Comparison of ENCODE assay signal across 1 cellular context in the genomic region with DNA sequence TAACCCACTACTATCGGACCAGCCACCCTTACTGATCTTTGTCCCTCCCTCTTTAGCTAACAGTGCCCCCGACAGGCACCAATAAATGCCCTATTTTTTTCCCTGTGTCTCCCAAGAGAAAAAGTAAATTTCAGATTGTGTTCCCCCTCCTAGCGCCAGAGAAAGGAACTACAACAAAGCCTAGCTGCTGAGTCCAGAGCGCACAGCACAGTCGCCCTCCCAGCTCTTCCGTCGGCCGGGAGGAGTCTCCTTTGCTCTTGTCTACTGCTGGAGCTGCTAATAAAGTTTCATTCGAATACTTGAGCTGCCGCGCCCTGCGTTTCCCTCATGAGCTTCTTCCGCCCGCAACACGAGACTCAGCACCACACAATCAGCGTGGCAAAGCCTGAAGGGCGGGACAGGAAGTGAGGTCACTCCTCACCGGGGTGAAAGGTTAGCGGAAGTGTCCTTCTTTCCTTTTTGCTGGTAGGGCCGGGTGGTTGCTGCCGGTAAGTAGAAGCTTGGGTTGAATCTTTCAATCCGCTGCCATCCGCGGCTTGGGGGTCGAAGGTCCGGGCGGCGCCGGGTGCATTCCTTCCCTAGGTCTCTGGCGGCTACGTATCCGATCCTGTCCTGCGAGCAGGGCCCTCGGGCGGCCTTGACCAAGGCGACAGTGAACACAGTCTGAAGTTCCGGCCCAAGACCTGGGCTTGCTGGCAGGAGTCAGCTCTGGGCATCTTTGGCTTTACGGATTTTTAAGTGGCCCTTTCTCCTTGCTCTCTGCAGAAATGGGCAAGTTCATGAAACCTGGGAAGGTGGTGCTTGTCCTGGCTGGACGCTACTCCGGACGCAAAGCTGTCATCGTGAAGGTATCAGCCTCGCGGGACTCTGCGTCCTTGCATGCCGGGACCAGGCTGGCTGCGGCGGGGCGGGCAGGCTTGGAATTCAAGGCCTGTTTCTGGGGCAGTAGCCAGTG.
TF ChIP-seq lines count a peak whose summit lies in the region.

A gene (plus strand): TSS at position 436 of the 955 bp plus-strand sequence. CDS start 332 bp downstream, at position 768.

TF ChIP-seq in HepG2, 621 proteins besides CTCF, POLR2A, EP300 and RAD21 (continued from another document and continues in another):
- TF ChIP-seq, protein P1, sequence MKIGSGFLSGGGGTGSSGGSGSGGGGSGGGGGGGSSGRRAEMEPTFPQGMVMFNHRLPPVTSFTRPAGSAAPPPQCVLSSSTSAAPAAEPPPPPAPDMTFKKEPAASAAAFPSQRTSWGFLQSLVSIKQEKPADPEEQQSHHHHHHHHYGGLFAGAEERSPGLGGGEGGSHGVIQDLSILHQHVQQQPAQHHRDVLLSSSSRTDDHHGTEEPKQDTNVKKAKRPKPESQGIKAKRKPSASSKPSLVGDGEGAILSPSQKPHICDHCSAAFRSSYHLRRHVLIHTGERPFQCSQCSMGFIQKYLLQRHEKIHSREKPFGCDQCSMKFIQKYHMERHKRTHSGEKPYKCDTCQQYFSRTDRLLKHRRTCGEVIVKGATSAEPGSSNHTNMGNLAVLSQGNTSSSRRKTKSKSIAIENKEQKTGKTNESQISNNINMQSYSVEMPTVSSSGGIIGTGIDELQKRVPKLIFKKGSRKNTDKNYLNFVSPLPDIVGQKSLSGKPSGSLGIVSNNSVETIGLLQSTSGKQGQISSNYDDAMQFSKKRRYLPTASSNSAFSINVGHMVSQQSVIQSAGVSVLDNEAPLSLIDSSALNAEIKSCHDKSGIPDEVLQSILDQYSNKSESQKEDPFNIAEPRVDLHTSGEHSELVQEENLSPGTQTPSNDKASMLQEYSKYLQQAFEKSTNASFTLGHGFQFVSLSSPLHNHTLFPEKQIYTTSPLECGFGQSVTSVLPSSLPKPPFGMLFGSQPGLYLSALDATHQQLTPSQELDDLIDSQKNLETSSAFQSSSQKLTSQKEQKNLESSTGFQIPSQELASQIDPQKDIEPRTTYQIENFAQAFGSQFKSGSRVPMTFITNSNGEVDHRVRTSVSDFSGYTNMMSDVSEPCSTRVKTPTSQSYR (CRISPR knock-in tag; IDR thresholded peaks at IDR 0.05; ENCODE audit: borderline replicate concordance) = no peak
- TF ChIP-seq ZNF138 (CRISPR knock-in tag; IDR thresholded peaks at IDR 0.05; ENCODE audit: low read depth) (peak; percentile 98), YEATS2 (CRISPR knock-in tag; IDR thresholded peaks at IDR 0.05; ENCODE audit: borderline replicate concordance) (peak; percentile 100), RBM22 (optimal IDR thresholded peaks at IDR 0.05; ENCODE audit: low read length) (no peak), STAT5B (CRISPR knock-in tag; IDR thresholded peaks at IDR 0.05) (no peak; the same call in 1 of the 2 replicates), ZNF207 (IDR thresholded peaks at IDR 0.05; ENCODE audit: borderline replicate concordance) (no peak), ZNF577 (CRISPR knock-in tag; IDR thresholded peaks at IDR 0.05; ENCODE audit: borderline replicate concordance, low read depth) (no peak), CHCHD3 (CRISPR knock-in tag; IDR thresholded peaks at IDR 0.05) (0 out of 2 replicates have a peak, but pooled peaks have one; percentile 60), ZNF350 (CRISPR knock-in tag; IDR thresholded peaks at IDR 0.05; ENCODE audit: borderline replicate concordance, low read depth) (peak; percentile 100), NFRKB (IDR thresholded peaks at IDR 0.05) (no peak), ZNF709 (CRISPR knock-in tag; IDR thresholded peaks at IDR 0.05) (peak; percentile 94), ZNF30 (CRISPR knock-in tag; IDR thresholded peaks at IDR 0.05) (peak; percentile 96), GFI1 (CRISPR knock-in tag; IDR thresholded peaks at IDR 0.05; ENCODE audit: borderline replicate concordance) (peak; percentile 85), RARG (CRISPR knock-in tag; IDR thresholded peaks at IDR 0.05; ENCODE audit: low read depth) (peak; percentile 95; the same call in 1 of the 2 replicates), ARNT (IDR thresholded peaks at IDR 0.05) (no peak), TCF7 (IDR thresholded peaks at IDR 0.05; ENCODE audit: low read depth) (no peak), ZNF660 (CRISPR knock-in tag; IDR thresholded peaks at IDR 0.05; ENCODE audit: borderline replicate concordance, low read depth) (no peak; the same call in 1 of the 2 replicates), ZSCAN21 (CRISPR knock-in tag; IDR thresholded peaks at IDR 0.05; ENCODE audit: borderline replicate concordance) (peak; percentile 91), NR2F6 (IDR thresholded peaks at IDR 0.05) (peak; percentile 95), NR2F6 (CRISPR knock-in tag; IDR thresholded peaks at IDR 0.05) (peak; percentile 93), ZNF253 (CRISPR knock-in tag; IDR thresholded peaks at IDR 0.05; ENCODE audit: borderline replicate concordance) (peak; percentile 93; the same call in 1 of the 2 replicates), AGO1 (IDR thresholded peaks at IDR 0.05; ENCODE audit: low read depth, low read length, poor library complexity, severe bottlenecking) (peak; percentile 81), RELA (CRISPR knock-in tag; IDR thresholded peaks at IDR 0.05) (peak; percentile 31; the same call in 1 of the 2 replicates), ZNF296 (CRISPR knock-in tag; conservative IDR thresholded peaks at IDR 0.05) (no peak; the same call in 1 of the 2 replicates), GABPA (IDR thresholded peaks at IDR 0.05; ENCODE audit: low read depth, low read length) (peak; percentile 87), GABPA (CRISPR knock-in tag; IDR thresholded peaks at IDR 0.05; ENCODE audit: low read depth) (peak; percentile 99), ZNF24 (IDR thresholded peaks at IDR 0.05) (peak; percentile 79), ONECUT2 (CRISPR knock-in tag; IDR thresholded peaks at IDR 0.05) (no peak), POGZ (CRISPR knock-in tag; IDR thresholded peaks at IDR 0.05) (peak; percentile 94), SRSF1 (optimal IDR thresholded peaks at IDR 0.05; ENCODE audit: low read depth, low read length) (peak; percentile 96), MXI1 (IDR thresholded peaks at IDR 0.05; ENCODE audit: borderline replicate concordance, low read depth, low read length) (peak; percentile 97; the same call in 2 of the 3 replicates), TCF7L2 (IDR thresholded peaks at IDR 0.05; ENCODE audit: low read depth, low read length) (no peak), ZNF619 (CRISPR knock-in tag; IDR thresholded peaks at IDR 0.05) (peak; percentile 18; the same call in 1 of the 2 replicates), NCOA1 (CRISPR knock-in tag; IDR thresholded peaks at IDR 0.05) (no peak), HIVEP1 (CRISPR knock-in tag; IDR thresholded peaks at IDR 0.05) (peak; percentile 84), ZNF629 (CRISPR knock-in tag; conservative IDR thresholded peaks at IDR 0.05) (no peak), GZF1 (CRISPR knock-in tag; IDR thresholded peaks at IDR 0.05) (peak; percentile 93)
- TF ChIP-seq, protein P2, sequence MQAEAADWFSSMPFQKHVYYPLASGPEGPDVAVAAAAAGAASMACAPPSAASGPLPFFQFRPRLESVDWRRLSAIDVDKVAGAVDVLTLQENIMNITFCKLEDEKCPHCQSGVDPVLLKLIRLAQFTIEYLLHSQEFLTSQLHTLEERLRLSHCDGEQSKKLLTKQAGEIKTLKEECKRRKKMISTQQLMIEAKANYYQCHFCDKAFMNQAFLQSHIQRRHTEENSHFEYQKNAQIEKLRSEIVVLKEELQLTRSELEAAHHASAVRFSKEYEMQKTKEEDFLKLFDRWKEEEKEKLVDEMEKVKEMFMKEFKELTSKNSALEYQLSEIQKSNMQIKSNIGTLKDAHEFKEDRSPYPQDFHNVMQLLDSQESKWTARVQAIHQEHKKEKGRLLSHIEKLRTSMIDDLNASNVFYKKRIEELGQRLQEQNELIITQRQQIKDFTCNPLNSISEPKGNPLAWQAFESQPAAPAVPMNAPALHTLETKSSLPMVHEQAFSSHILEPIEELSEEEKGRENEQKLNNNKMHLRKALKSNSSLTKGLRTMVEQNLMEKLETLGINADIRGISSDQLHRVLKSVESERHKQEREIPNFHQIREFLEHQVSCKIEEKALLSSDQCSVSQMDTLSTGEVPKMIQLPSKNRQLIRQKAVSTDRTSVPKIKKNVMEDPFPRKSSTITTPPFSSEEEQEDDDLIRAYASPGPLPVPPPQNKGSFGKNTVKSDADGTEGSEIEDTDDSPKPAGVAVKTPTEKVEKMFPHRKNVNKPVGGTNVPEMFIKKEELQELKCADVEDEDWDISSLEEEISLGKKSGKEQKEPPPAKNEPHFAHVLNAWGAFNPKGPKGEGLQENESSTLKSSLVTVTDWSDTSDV (CRISPR knock-in tag; IDR thresholded peaks at IDR 0.05) = peak; percentile 81; the same call in 1 of the 2 replicates
- TF ChIP-seq, protein P3, sequence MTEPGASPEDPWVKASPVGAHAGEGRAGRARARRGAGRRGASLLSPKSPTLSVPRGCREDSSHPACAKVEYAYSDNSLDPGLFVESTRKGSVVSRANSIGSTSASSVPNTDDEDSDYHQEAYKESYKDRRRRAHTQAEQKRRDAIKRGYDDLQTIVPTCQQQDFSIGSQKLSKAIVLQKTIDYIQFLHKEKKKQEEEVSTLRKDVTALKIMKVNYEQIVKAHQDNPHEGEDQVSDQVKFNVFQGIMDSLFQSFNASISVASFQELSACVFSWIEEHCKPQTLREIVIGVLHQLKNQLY (CRISPR knock-in tag; IDR thresholded peaks at IDR 0.05) = peak; percentile 86
- TF ChIP-seq, protein P4, sequence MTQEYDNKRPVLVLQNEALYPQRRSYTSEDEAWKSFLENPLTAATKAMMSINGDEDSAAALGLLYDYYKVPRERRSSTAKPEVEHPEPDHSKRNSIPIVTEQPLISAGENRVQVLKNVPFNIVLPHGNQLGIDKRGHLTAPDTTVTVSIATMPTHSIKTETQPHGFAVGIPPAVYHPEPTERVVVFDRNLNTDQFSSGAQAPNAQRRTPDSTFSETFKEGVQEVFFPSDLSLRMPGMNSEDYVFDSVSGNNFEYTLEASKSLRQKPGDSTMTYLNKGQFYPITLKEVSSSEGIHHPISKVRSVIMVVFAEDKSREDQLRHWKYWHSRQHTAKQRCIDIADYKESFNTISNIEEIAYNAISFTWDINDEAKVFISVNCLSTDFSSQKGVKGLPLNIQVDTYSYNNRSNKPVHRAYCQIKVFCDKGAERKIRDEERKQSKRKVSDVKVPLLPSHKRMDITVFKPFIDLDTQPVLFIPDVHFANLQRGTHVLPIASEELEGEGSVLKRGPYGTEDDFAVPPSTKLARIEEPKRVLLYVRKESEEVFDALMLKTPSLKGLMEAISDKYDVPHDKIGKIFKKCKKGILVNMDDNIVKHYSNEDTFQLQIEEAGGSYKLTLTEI (CRISPR knock-in tag; conservative IDR thresholded peaks at IDR 0.05) = no peak
- TF ChIP-seq, protein P5, sequence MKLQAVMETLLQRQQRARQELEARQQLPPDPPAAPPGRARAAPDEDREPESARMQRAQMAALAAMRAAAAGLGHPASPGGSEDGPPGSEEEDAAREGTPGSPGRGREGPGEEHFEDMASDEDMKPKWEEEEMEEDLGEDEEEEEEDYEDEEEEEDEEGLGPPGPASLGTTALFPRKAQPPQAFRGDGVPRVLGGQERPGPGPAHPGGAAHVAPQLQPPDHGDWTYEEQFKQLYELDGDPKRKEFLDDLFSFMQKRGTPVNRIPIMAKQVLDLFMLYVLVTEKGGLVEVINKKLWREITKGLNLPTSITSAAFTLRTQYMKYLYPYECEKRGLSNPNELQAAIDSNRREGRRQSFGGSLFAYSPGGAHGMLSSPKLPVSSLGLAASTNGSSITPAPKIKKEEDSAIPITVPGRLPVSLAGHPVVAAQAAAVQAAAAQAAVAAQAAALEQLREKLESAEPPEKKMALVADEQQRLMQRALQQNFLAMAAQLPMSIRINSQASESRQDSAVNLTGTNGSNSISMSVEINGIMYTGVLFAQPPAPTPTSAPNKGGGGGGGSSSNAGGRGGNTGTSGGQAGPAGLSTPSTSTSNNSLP (IDR thresholded peaks at IDR 0.05; ENCODE audit: low read depth, low read length) = peak; percentile 90
- TF ChIP-seq, protein P6, sequence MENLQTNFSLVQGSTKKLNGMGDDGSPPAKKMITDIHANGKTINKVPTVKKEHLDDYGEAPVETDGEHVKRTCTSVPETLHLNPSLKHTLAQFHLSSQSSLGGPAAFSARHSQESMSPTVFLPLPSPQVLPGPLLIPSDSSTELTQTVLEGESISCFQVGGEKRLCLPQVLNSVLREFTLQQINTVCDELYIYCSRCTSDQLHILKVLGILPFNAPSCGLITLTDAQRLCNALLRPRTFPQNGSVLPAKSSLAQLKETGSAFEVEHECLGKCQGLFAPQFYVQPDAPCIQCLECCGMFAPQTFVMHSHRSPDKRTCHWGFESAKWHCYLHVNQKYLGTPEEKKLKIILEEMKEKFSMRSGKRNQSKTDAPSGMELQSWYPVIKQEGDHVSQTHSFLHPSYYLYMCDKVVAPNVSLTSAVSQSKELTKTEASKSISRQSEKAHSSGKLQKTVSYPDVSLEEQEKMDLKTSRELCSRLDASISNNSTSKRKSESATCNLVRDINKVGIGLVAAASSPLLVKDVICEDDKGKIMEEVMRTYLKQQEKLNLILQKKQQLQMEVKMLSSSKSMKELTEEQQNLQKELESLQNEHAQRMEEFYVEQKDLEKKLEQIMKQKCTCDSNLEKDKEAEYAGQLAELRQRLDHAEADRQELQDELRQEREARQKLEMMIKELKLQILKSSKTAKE (CRISPR knock-in tag; IDR thresholded peaks at IDR 0.05; ENCODE audit: borderline replicate concordance) = peak; percentile 19; the same call in 1 of the 2 replicates
- TF ChIP-seq, protein P7, sequence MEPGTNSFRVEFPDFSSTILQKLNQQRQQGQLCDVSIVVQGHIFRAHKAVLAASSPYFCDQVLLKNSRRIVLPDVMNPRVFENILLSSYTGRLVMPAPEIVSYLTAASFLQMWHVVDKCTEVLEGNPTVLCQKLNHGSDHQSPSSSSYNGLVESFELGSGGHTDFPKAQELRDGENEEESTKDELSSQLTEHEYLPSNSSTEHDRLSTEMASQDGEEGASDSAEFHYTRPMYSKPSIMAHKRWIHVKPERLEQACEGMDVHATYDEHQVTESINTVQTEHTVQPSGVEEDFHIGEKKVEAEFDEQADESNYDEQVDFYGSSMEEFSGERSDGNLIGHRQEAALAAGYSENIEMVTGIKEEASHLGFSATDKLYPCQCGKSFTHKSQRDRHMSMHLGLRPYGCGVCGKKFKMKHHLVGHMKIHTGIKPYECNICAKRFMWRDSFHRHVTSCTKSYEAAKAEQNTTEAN (CRISPR knock-in tag; conservative IDR thresholded peaks at IDR 0.05) = peak; percentile 89
- TF ChIP-seq, protein P8, sequence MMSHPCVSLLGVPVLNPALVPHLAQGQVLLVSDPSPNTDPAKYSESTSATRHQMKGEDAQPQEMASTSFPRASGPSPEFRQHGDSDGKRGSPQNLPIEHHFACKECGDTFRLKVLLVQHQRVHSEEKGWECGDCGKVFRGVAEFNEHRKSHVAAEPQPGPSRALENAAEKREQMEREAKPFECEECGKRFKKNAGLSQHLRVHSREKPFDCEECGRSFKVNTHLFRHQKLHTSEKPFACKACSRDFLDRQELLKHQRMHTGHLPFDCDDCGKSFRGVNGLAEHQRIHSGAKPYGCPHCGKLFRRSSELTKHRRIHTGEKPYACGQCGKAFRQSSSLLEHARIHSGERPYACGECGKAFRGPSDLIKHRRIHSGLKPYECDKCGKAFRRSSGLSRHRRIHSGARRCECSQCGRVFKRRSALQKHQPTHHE (CRISPR knock-in tag; IDR thresholded peaks at IDR 0.05; ENCODE audit: borderline replicate concordance) = peak; percentile 84; the same call in 1 of the 2 replicates
- TF ChIP-seq, protein P9, sequence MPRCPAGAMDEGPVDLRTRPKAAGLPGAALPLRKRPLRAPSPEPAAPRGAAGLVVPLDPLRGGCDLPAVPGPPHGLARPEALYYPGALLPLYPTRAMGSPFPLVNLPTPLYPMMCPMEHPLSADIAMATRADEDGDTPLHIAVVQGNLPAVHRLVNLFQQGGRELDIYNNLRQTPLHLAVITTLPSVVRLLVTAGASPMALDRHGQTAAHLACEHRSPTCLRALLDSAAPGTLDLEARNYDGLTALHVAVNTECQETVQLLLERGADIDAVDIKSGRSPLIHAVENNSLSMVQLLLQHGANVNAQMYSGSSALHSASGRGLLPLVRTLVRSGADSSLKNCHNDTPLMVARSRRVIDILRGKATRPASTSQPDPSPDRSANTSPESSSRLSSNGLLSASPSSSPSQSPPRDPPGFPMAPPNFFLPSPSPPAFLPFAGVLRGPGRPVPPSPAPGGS (CRISPR knock-in tag; IDR thresholded peaks at IDR 0.05) = peak; percentile 81; the same call in 1 of the 2 replicates
